ENCODE assay signal across 1 cellular context in genomic region chr2:239711911-239712570, GRCh38.
TF ChIP-seq lines count a peak whose summit lies in the region.

No MANE protein-coding gene starts in this region.

TF ChIP-seq in HepG2, 621 proteins besides CTCF, POLR2A, EP300 and RAD21 (continued from another document):
- TF ChIP-seq NAIF1 (CRISPR knock-in tag; IDR thresholded peaks at IDR 0.05; ENCODE audit: borderline replicate concordance) (no peak), ZNF775 (CRISPR knock-in tag; IDR thresholded peaks at IDR 0.05; ENCODE audit: borderline replicate concordance) (no peak), FOXP1 (IDR thresholded peaks at IDR 0.05) (no peak), FOXP1 (CRISPR knock-in tag; IDR thresholded peaks at IDR 0.05) (no peak), ZNF260 (CRISPR knock-in tag; IDR thresholded peaks at IDR 0.05; ENCODE audit: borderline replicate concordance, low read depth) (no peak), KDM6A (CRISPR knock-in tag; IDR thresholded peaks at IDR 0.05; ENCODE audit: low read depth) (no peak)
TF ChIP-seq in HepG2: peak in this region for 0.
